Comparison of ENCODE assay signal across 18 cellular contexts in genomic region chr18:24792164-24792563, GRCh38.
A peak's percentile ranks its signal among the peaks of the same experiment; 100 is the strongest.
DNase-seq lines count a peak whose midpoint lies in the region; ATAC-seq and TF ChIP-seq lines count a peak whose summit lies in the region.
"Had no signal": no experiment of that assay in that cellular context is flagged by ENCODE, and none has a peak within 500 bp of the region (broad histone marks: within the 10 kb centered on the region; RNA-seq: fewer than 3 reads in every experiment).

No MANE protein-coding gene starts in this region.

- peaks cover 5% of the 10 kb centered on the region for H3K9me3 Mint-ChIP-seq in chondrocyte (ENCODE audit: low read depth)

- H2BK5ac ChIP-seq in mesendoderm (ENCODE audit: low read length): no peak overlapping the region

- no peak for TF ChIP-seq POLR2A in gastroesophageal sphincter (IDR thresholded peaks at IDR 0.05)

- DNase-seq in cardiac muscle cell (ENCODE audit: low read depth in 1 of 2, low spot score in 1 of 2): peak in 1 of 2 donors; percentile 74
- no peak for DNase-seq in cardiac septum (ENCODE audit: low spot score)
- DNase-seq in chondrocyte (ENCODE audit: low spot score): no peak
- peak; percentile 32 for DNase-seq in mesendoderm
- no peak for DNase-seq in HEK293T (ENCODE audit: extremely low spot score)
- DNase-seq in HuH-7.5 (ENCODE audit: low spot score): no peak
- DNase-seq in CD1c-positive myeloid dendritic cell (ENCODE audit: extremely low spot score): no peak
- DNase-seq: activated CD4-positive, alpha-beta T cell treated with anti-CD3 and anti-CD28 coated beads, Interleukin-2, amount 50 U/mL, for 48 hours; activated naive CD4-positive, alpha-beta T cell treated with anti-CD3 and anti-CD28 coated beads, Interleukin-2, amount 50 U/mL, for 16 hours; activated T-cell treated with anti-CD3 and anti-CD28 coated beads, Interleukin-2, amount 50 U/mL, for 1 hour; dermis blood vessel endothelial cell; DMS153; erythroblast; mammary epithelial cell; T-cell had no signal

- CTCF ChIA-PET in HEK293T (lab: Yijun Ruan, JAX): no interaction called here

- intact Hi-C loops in cardiac septum (cut with DNase I): no loop called here

- peak overlapping the region; percentile 4 for H3K4me3 Mint-ChIP-seq in chondrocyte (ENCODE audit: unreplicated experiment)
- H3K4me3 Mint-ChIP-seq: T-cell had no signal

- H3K27ac ChIP-seq in cardiac muscle cell (peak overlapping the region; percentile 94), mesendoderm (ENCODE audit: low read depth, low read length) (no peak overlapping the region), gastroesophageal sphincter (no peak overlapping the region)
- H3K27ac ChIP-seq: C4-2B, thoracic aorta had no signal

- no peak overlapping the region for H2AK5ac ChIP-seq in mesendoderm (ENCODE audit: low read length)

- no peak for TF ChIP-seq CTCF in cardiac muscle cell (IDR thresholded peaks at IDR 0.05; ENCODE audit: low read depth, low read length)
- no peak for TF ChIP-seq CTCF in chondrocyte (IDR thresholded peaks at IDR 0.05)
- TF ChIP-seq CTCF in gastroesophageal sphincter (IDR thresholded peaks at IDR 0.05): no peak

- H3K27ac Mint-ChIP-seq in chondrocyte (ENCODE audit: unreplicated experiment): peak overlapping the region; percentile 15
- H3K27ac Mint-ChIP-seq: T-cell had no signal

- peak overlapping the region; percentile 15 for H3K23ac ChIP-seq in mesendoderm (ENCODE audit: low read length)

- no peaks in the 10 kb centered on the region for H3K79me2 ChIP-seq in mesendoderm (ENCODE audit: control insufficient read depth, insufficient read depth, low read length)

- no peaks in the 10 kb centered on the region for H3K27me3 Mint-ChIP-seq in chondrocyte (ENCODE audit: low read depth)

- no peak overlapping the region for H4K5ac ChIP-seq in mesendoderm (ENCODE audit: low read length)

- no peak overlapping the region for H2BK15ac ChIP-seq in mesendoderm (replicated peaks; ENCODE audit: low read depth)

- no peaks in the 10 kb centered on the region for H3K27me3 ChIP-seq in cardiac muscle cell
- no peaks in the 10 kb centered on the region for H3K27me3 ChIP-seq in mesendoderm (ENCODE audit: insufficient read depth, low read length, poor library complexity)
- no peaks in the 10 kb centered on the region for H3K27me3 ChIP-seq in gastroesophageal sphincter

- H3K18ac ChIP-seq in mesendoderm (ENCODE audit: low read length): no peak overlapping the region

- peaks cover 17% of the 10 kb centered on the region for H3K4me1 ChIP-seq in cardiac muscle cell (ENCODE audit: low read depth)
- no peaks in the 10 kb centered on the region for H3K4me1 ChIP-seq in mesendoderm (ENCODE audit: control insufficient read depth, low read depth, low read length)
- peaks cover 0 to 6% (median 0%) of the 10 kb centered on the region in 3 donors for H3K4me1 ChIP-seq in gastroesophageal sphincter

- H3K79me1 ChIP-seq in mesendoderm (ENCODE audit: low read length): no peaks in the 10 kb centered on the region

- H3K4me3 ChIP-seq in cardiac muscle cell (no peak overlapping the region), mesendoderm (ENCODE audit: low read length) (no peak overlapping the region), gastroesophageal sphincter (no peak overlapping the region)
- H3K4me3 ChIP-seq: thoracic aorta had no signal

- peak overlapping the region; percentile 19 for H3K56ac ChIP-seq in mesendoderm (ENCODE audit: low read length)

- TF ChIP-seq EP300 in gastroesophageal sphincter (IDR thresholded peaks at IDR 0.05): no peak

- no peak overlapping the region for H2BK120ac ChIP-seq in mesendoderm (ENCODE audit: low read depth, low read length)

- ATAC-seq in gastroesophageal sphincter: no peak
- ATAC-seq: T-cell had no signal

- H3K4me1 Mint-ChIP-seq in chondrocyte (ENCODE audit: low read depth): peaks cover 14% of the 10 kb centered on the region
- H3K4me1 Mint-ChIP-seq: T-cell had no signal

- POLR2A ChIA-PET in HEK293T (lab: Yijun Ruan, JAX): no interaction called here

- no peak overlapping the region for H3K9ac ChIP-seq in mesendoderm (ENCODE audit: low read length)

- H3K4ac ChIP-seq in mesendoderm (ENCODE audit: low read depth, low read length): no peak overlapping the region

- no CpG with 5 or more reads among the region's 2 CpGs for WGBS in mesendoderm (ENCODE audit: extremely low coverage, insufficient coverage, low lambda C conversion rate)
- WGBS in gastroesophageal sphincter (ENCODE audit: low coverage in 1 of 2), 2 donors: 10 to 21% methylated on average over 2 of the region's 2 CpGs

- H3K36me3 Mint-ChIP-seq in chondrocyte (ENCODE audit: low read depth): peaks cover 6% of the 10 kb centered on the region
- H3K36me3 Mint-ChIP-seq: T-cell had no signal

- H3K36me3 ChIP-seq in cardiac muscle cell: no peaks in the 10 kb centered on the region
- no peaks in the 10 kb centered on the region for H3K36me3 ChIP-seq in mesendoderm (ENCODE audit: control insufficient read depth, insufficient read depth, low read length)
- H3K36me3 ChIP-seq in gastroesophageal sphincter: no peaks in the 10 kb centered on the region
- H3K36me3 ChIP-seq: thoracic aorta had no signal

- H4K8ac ChIP-seq in mesendoderm (ENCODE audit: low read depth, low read length): no peak overlapping the region

- H3K4me2 ChIP-seq in mesendoderm (ENCODE audit: low read length): no peak overlapping the region

- H3K9me3 ChIP-seq in cardiac muscle cell (ENCODE audit: low read depth) (no peaks in the 10 kb centered on the region), gastroesophageal sphincter (peaks cover 0 to 5% (median 0%) of the 10 kb centered on the region in 3 donors)
- H3K9me3 ChIP-seq: thoracic aorta had no signal

TF ChIP-seq in HEK293T, 16 proteins besides CTCF, POLR2A, EP300 and RAD21:
- TF ChIP-seq L3MBTL2 (conservative IDR thresholded peaks at IDR 0.05): no peak
- TF ChIP-seq FOXK2 (IDR thresholded peaks at IDR 0.05): no peak
